ENCODE assay signal across 11 cellular contexts in genomic region chr16:22144520-22144919, GRCh38. TPM values are rescaled to one million over a fixed set of nuclear protein-coding genes. Genes with fewer than 3 reads are reported as not detected.
"Had no signal": no experiment of that assay in that cellular context is flagged by ENCODE, and none has a peak within 500 bp of the region (broad histone marks: within the 10 kb centered on the region; RNA-seq: fewer than 3 reads in every experiment).

No MANE protein-coding gene starts in this region.

- DNase-seq: GM23248, GOT3, H7, IMR-90, KBM-7 had no signal

- ATAC-seq: HCT116 had no signal

- H3K36me3 ChIP-seq: HAP-1 had no signal

- H3K4me2 ChIP-seq: KMS-11 had no signal

- H3K9ac ChIP-seq: GM23248, KMS-11 had no signal

- H3K4me3 ChIP-seq: GM23248, HAP-1 had no signal

- H3K4me1 ChIP-seq: HAP-1 had no signal

- H3K9me3 ChIP-seq: HAP-1 had no signal

- H3K27ac ChIP-seq: GM23248, HL-60, KMS-11 had no signal

- H2AFZ ChIP-seq: GM23248 had no signal

RNA-seq across cellular contexts. Expression of gene SDR42E2, which starts 17.8 kb away (rescaled TPM):
- total RNA-seq: GM23248, H4, H7, HT1080, IMR-90 had no signal
- polyA plus RNA-seq: GM23248, IMR-90 had no signal

RNA-seq across cellular contexts. Expression of gene VWA3A, which starts 52.2 kb away (rescaled TPM):
- total RNA-seq: GM23248, H4, HT1080, IMR-90 had no signal
- polyA plus RNA-seq: GM23248, IMR-90 had no signal
